Comparison of ENCODE assay signal across 32 cellular contexts in genomic region chr21:38683222-38683621, GRCh38.
A peak's percentile ranks its signal among the peaks of the same experiment; 100 is the strongest.
DNase-seq lines count a peak whose midpoint lies in the region; ATAC-seq and TF ChIP-seq lines count a peak whose summit lies in the region.
"Had no signal": no experiment of that assay in that cellular context is flagged by ENCODE, and none has a peak within 500 bp of the region (broad histone marks: within the 10 kb centered on the region; RNA-seq: fewer than 3 reads in every experiment).

No MANE protein-coding gene starts in this region.

- no peaks in the 10 kb centered on the region for H3F3A ChIP-seq in MM.1S (ENCODE audit: insufficient read depth, low read length)

- H3K4me1 Mint-ChIP-seq in activated CD8-positive, alpha-beta memory T cell treated with anti-CD3 and anti-CD28 coated beads, Interleukin-2, amount 10 ng/mL, durations not matched to agents 7 days and 5 days = peaks cover 10% of the 10 kb centered on the region
- H3K4me1 Mint-ChIP-seq: activated naive CD4-positive, alpha-beta T cell treated with anti-CD3 and anti-CD28 coated beads, Interleukin-2, amount 50 U/mL, for 24 hours; GM23338 had no signal

- H3K27me3 ChIP-seq in MM.1S (replicated peaks; ENCODE audit: insufficient read depth, low read length) = no peaks in the 10 kb centered on the region
- H3K27me3 ChIP-seq: cardiac muscle cell, colonic mucosa, vagina had no signal

- H3K27ac Mint-ChIP-seq in activated CD8-positive, alpha-beta memory T cell treated with anti-CD3 and anti-CD28 coated beads, Interleukin-2, amount 10 ng/mL, durations not matched to agents 7 days and 5 days = no peak overlapping the region
- H3K27ac Mint-ChIP-seq: activated naive CD4-positive, alpha-beta T cell treated with anti-CD3 and anti-CD28 coated beads, Interleukin-2, amount 50 U/mL, for 24 hours; activated T-helper 2 cell treated with anti-CD3 and anti-CD28 coated beads, Interferon-gamma antibody, Interleukin-2, Interleukin-4, amounts not matched to agents 10 μg/mL and 5 μg/mL and 100 μg/mL, durations not matched to agents 14 hours and 24 hours and 36 hours; CD4-positive, CD25-positive, alpha-beta regulatory T cell; GM23338 had no signal

- TF ChIP-seq POLR2A in NB4 (IDR thresholded peaks at IDR 0.05; ENCODE audit: extremely low read depth, insufficient read length) = no peak

- peaks cover 14% of the 10 kb centered on the region for H3K27me3 Mint-ChIP-seq in activated CD8-positive, alpha-beta memory T cell treated with anti-CD3 and anti-CD28 coated beads, Interleukin-2, amount 10 ng/mL, durations not matched to agents 7 days and 5 days

- no peak overlapping the region for H3K4me3 ChIP-seq in NB4 (ENCODE audit: low read depth, low read length)
- H3K4me3 ChIP-seq in epithelial cell of proximal tubule (ENCODE audit: low read depth, low read length) = no peak overlapping the region
- H3K4me3 ChIP-seq in MM.1S (ENCODE audit: low read length) = no peak overlapping the region
- H3K4me3 ChIP-seq: cardiac muscle cell, colonic mucosa, GM23338, heart right ventricle, stomach, vagina had no signal

- no peak overlapping the region for H3K4me2 ChIP-seq in MM.1S (ENCODE audit: low read depth, low read length)
- H3K4me2 ChIP-seq: GM23338 had no signal

- H3K4me3 Mint-ChIP-seq in activated CD8-positive, alpha-beta memory T cell treated with anti-CD3 and anti-CD28 coated beads, Interleukin-2, amount 10 ng/mL, durations not matched to agents 7 days and 5 days = no peak overlapping the region
- H3K4me3 Mint-ChIP-seq: activated naive CD4-positive, alpha-beta T cell treated with anti-CD3 and anti-CD28 coated beads, Interleukin-2, amount 50 U/mL, for 24 hours; CD4-positive, CD25-positive, alpha-beta regulatory T cell; GM23338 had no signal

- no peaks in the 10 kb centered on the region for H3K36me3 ChIP-seq in MM.1S (replicated peaks; ENCODE audit: insufficient read depth, low read length)
- H3K36me3 ChIP-seq: cardiac muscle cell, colonic mucosa, heart right ventricle, stomach, vagina had no signal

- H3K9me3 Mint-ChIP-seq in activated CD8-positive, alpha-beta memory T cell treated with anti-CD3 and anti-CD28 coated beads, Interleukin-2, amount 10 ng/mL, durations not matched to agents 7 days and 5 days (ENCODE audit: low read depth) = no peaks in the 10 kb centered on the region
- H3K9me3 Mint-ChIP-seq: activated T-helper 2 cell treated with anti-CD3 and anti-CD28 coated beads, Interferon-gamma antibody, Interleukin-2, Interleukin-4, amounts not matched to agents 10 μg/mL and 5 μg/mL and 100 μg/mL, durations not matched to agents 14 hours and 24 hours and 36 hours; GM23338 had no signal

- no peaks in the 10 kb centered on the region for H3K9me2 ChIP-seq in MM.1S (replicated peaks; ENCODE audit: insufficient read depth, low read length)

- ATAC-seq in activated CD8-positive, alpha-beta memory T cell treated with anti-CD3 and anti-CD28 coated beads, Interleukin-2, amount 10 ng/mL, durations not matched to agents 7 days and 5 days = no peak
- no peak for ATAC-seq in GM21367 (IDR thresholded peaks at IDR 0.05; ENCODE audit: unreplicated experiment)
- ATAC-seq: GM23338, heart right ventricle, left ventricle myocardium superior, Panc1, right cardiac atrium had no signal

- no peak overlapping the region for H3K9ac ChIP-seq in MM.1S (ENCODE audit: low read length)

- peaks cover 15% of the 10 kb centered on the region for H3K4me1 ChIP-seq in MM.1S (ENCODE audit: low read length)
- H3K4me1 ChIP-seq: colonic mucosa, vagina had no signal

- H4K20me1 ChIP-seq in MM.1S (ENCODE audit: insufficient read depth, low read length) = no peaks in the 10 kb centered on the region

- H2AFZ ChIP-seq in MM.1S (ENCODE audit: low read length) = no peak overlapping the region
- H2AFZ ChIP-seq: GM23338 had no signal

- CTCF ChIA-PET in activated CD8-positive, alpha-beta memory T cell treated with anti-CD3 and anti-CD28 coated beads, Interleukin-2, amount 10 ng/mL, durations not matched to agents 7 days and 5 days (lab: Charles Lee) = no interaction called here

- TF ChIP-seq CTCF in NB4 (IDR thresholded peaks at IDR 0.05; ENCODE audit: low read depth, low read length) (no peak), epithelial cell of proximal tubule (conservative IDR thresholded peaks at IDR 0.05; ENCODE audit: low read depth, low read length) (no peak), MM.1S (IDR thresholded peaks at IDR 0.05; ENCODE audit: low read length) (no peak)

- no peaks in the 10 kb centered on the region for H3K9me3 ChIP-seq in MM.1S (replicated peaks; ENCODE audit: insufficient read depth, low read length)
- H3K9me3 ChIP-seq: colonic mucosa, stomach, vagina had no signal

- DNase-seq in EH (ENCODE audit: low read depth) = peak; percentile 6
- peak; percentile 9 for DNase-seq in NB4 (ENCODE audit: low read depth)
- DNase-seq in epithelial cell of proximal tubule (ENCODE audit: low read depth) = peak; percentile 31
- peak; percentile 64 for DNase-seq in renal cortical epithelial cell (ENCODE audit: low read depth)
- no peak for DNase-seq in MM.1S
- DNase-seq in activated CD8-positive, alpha-beta memory T cell treated with anti-CD3 and anti-CD28 coated beads, Interleukin-2, amount 10 ng/mL, durations not matched to agents 7 days and 5 days = no peak
- DNase-seq: activated CD4-positive, alpha-beta T cell treated with anti-CD3 and anti-CD28 coated beads for 4 hours; activated T-cell treated with anti-CD3 and anti-CD28 coated beads for 4 hours; Calu3; CD4-positive, CD25-positive, alpha-beta regulatory T cell; colonic mucosa; DND-41; effector CD4-positive, alpha-beta T cell; heart right ventricle; KG1; kidney; left ventricle myocardium superior; NCI-H446; NCI-H774; posterior cingulate gyrus; right cardiac atrium; SHP77; stimulated activated CD4-positive, alpha-beta T cell treated with anti-CD3 and anti-CD28 coated beads, Interleukin-12 subunit alpha, Interleukin-12 subunit beta, amount 100 ng/mL, for 4 hours; stimulated activated CD4-positive, alpha-beta T cell treated with anti-CD3 and anti-CD28 coated beads, Interleukin-2, amount 100 ng/mL, for 48 hours; stomach had no signal

- H3K79me2 ChIP-seq in MM.1S (ENCODE audit: low read length) = no peaks in the 10 kb centered on the region

- H3K27ac ChIP-seq in MM.1S (ENCODE audit: low read length) = no peak overlapping the region
- H3K27ac ChIP-seq: cardiac muscle cell, colonic mucosa, heart right ventricle, stomach, vagina had no signal

- no peaks in the 10 kb centered on the region for H3K36me3 Mint-ChIP-seq in activated CD8-positive, alpha-beta memory T cell treated with anti-CD3 and anti-CD28 coated beads, Interleukin-2, amount 10 ng/mL, durations not matched to agents 7 days and 5 days
- H3K36me3 Mint-ChIP-seq: activated naive CD4-positive, alpha-beta T cell treated with anti-CD3 and anti-CD28 coated beads, Interleukin-2, amount 50 U/mL, for 24 hours had no signal

Comparison
In these comparisons a context has a peak if more than half of its experiments do, and no peak if none do; other contexts are left out.
1. DNase-seq: peak in EH (single experiment), NB4 (single experiment), epithelial cell of proximal tubule (single experiment) and renal cortical epithelial cell (single experiment); none in MM.1S (single experiment) and activated CD8-positive, alpha-beta memory T cell treated with anti-CD3 and anti-CD28 coated beads, Interleukin-2, amount 10 ng/mL, durations not matched to agents 7 days and 5 days (single experiment).